Comparison of ENCODE assay signal across 26 cellular contexts in genomic region chr13:90943961-90944360, GRCh38.
"Had no signal": no experiment of that assay in that cellular context is flagged by ENCODE, and none has a peak within 500 bp of the region (broad histone marks: within the 10 kb centered on the region; RNA-seq: fewer than 3 reads in every experiment).

No MANE protein-coding gene starts in this region.

- H3K27me3 Mint-ChIP-seq: activated naive CD8-positive, alpha-beta T cell treated with anti-CD3 and anti-CD28 coated beads for 36 hours; effector memory CD8-positive, alpha-beta T cell; naive thymus-derived CD4-positive, alpha-beta T cell; progenitor cell of endocrine pancreas; type B pancreatic cell had no signal

- H3K36me3 ChIP-seq: colonic mucosa, esophagus muscularis mucosa, gastrocnemius medialis, left ventricle myocardium inferior, spleen, thoracic aorta, vagina had no signal

- H3K4me1 ChIP-seq: colonic mucosa, esophagus muscularis mucosa, gastrocnemius medialis, left ventricle myocardium inferior, spleen, vagina had no signal

- ATAC-seq: activated T-cell treated with anti-CD3 and anti-CD28 coated beads, Interleukin-2, amount 50 U/mL, for 4 hours; effector memory CD8-positive, alpha-beta T cell; gastrocnemius medialis; naive thymus-derived CD4-positive, alpha-beta T cell had no signal

- H3K36me3 Mint-ChIP-seq: activated naive CD8-positive, alpha-beta T cell treated with anti-CD3 and anti-CD28 coated beads for 36 hours; naive thymus-derived CD4-positive, alpha-beta T cell; type B pancreatic cell had no signal

- DNase-seq: activated CD4-positive, alpha-beta T cell treated with anti-CD3 and anti-CD28 coated beads for 4 hours; activated CD4-positive, alpha-beta T cell treated with anti-CD3 and anti-CD28 coated beads, Interleukin-2, amount 50 U/mL, for 48 hours; activated CD4-positive, CD25-positive, alpha-beta regulatory T cell; activated CD8-positive, alpha-beta memory T cell treated with anti-CD3 and anti-CD28 coated beads, Interleukin-2, amount 50 U/mL, for 48 hours; activated naive CD4-positive, alpha-beta T cell; activated naive CD8-positive, alpha-beta T cell treated with anti-CD3 and anti-CD28 coated beads for 36 hours; activated T-cell treated with anti-CD3 and anti-CD28 coated beads, Interleukin-2, amount 50 U/mL, for 4 hours; colonic mucosa; dorsolateral prefrontal cortex; effector memory CD8-positive, alpha-beta T cell; gastrocnemius medialis; head of caudate nucleus; hypothalamus; left ventricle myocardium inferior; naive thymus-derived CD4-positive, alpha-beta T cell; spleen; stimulated activated CD4-positive, alpha-beta T cell treated with anti-CD3 and anti-CD28 coated beads, Interleukin-4, amount 100 ng/mL, for 1 hour; stimulated activated naive CD4-positive, alpha-beta T cell had no signal

- FAIRE-seq: bronchial epithelial cell had no signal

- H3K4me1 Mint-ChIP-seq: activated naive CD8-positive, alpha-beta T cell treated with anti-CD3 and anti-CD28 coated beads for 36 hours; naive thymus-derived CD4-positive, alpha-beta T cell; neural crest cell had no signal

- H3K9me3 ChIP-seq: colonic mucosa, gastrocnemius medialis, thoracic aorta, vagina had no signal

- H3K27me3 ChIP-seq: colonic mucosa, dorsolateral prefrontal cortex, esophagus muscularis mucosa, gastrocnemius medialis, spleen, vagina had no signal

- H3K4me3 Mint-ChIP-seq: activated naive CD8-positive, alpha-beta T cell treated with anti-CD3 and anti-CD28 coated beads for 36 hours; activated T-cell treated with anti-CD3 and anti-CD28 coated beads, Interleukin-2, amount 50 U/mL, for 4 hours; effector memory CD8-positive, alpha-beta T cell; naive thymus-derived CD4-positive, alpha-beta T cell; neural crest cell; type B pancreatic cell had no signal

- H3K4me3 ChIP-seq: colonic mucosa, dorsolateral prefrontal cortex, esophagus muscularis mucosa, gastrocnemius medialis, left ventricle myocardium inferior, spleen, thoracic aorta, vagina had no signal

- H3K27ac Mint-ChIP-seq: activated naive CD8-positive, alpha-beta T cell treated with anti-CD3 and anti-CD28 coated beads for 36 hours; activated T-helper 2 cell treated with anti-CD3 and anti-CD28 coated beads, Interferon-gamma antibody, Interleukin-2, Interleukin-4, amounts not matched to agents 10 μg/mL and 5 μg/mL and 100 μg/mL, durations not matched to agents 14 hours and 24 hours and 36 hours; effector memory CD8-positive, alpha-beta T cell; naive thymus-derived CD4-positive, alpha-beta T cell; progenitor cell of endocrine pancreas; type B pancreatic cell had no signal

- H3K9me3 Mint-ChIP-seq: activated T-helper 2 cell treated with anti-CD3 and anti-CD28 coated beads, Interferon-gamma antibody, Interleukin-2, Interleukin-4, amounts not matched to agents 10 μg/mL and 5 μg/mL and 100 μg/mL, durations not matched to agents 14 hours and 24 hours and 36 hours; type B pancreatic cell had no signal

- H3K27ac ChIP-seq: colonic mucosa, dorsolateral prefrontal cortex, esophagus muscularis mucosa, gastrocnemius medialis, left ventricle myocardium inferior, spleen, thoracic aorta, vagina had no signal
